ENCODE assay signal across 9 cellular contexts in genomic region chr17:79812969-79813825, GRCh38. TPM values are rescaled to one million over a fixed set of nuclear protein-coding genes. Genes with fewer than 3 reads are reported as not detected.
DNase-seq lines count a peak whose midpoint lies in the region; ATAC-seq and TF ChIP-seq lines count a peak whose summit lies in the region.
"Had no signal": no experiment of that assay in that cellular context is flagged by ENCODE, and none has a peak within 500 bp of the region (broad histone marks: within the 10 kb centered on the region; RNA-seq: fewer than 3 reads in every experiment).

No MANE protein-coding gene starts in this region.

- WGBS in mesenchymal stem cell: 0% methylated on average over 14 of the region's 102 CpGs

- no peak for TF ChIP-seq CTCF in BE2C (IDR thresholded peaks at IDR 0.05; ENCODE audit: low read depth, low read length)

- peak overlapping the region in 1 of 2 experiments; percentile 94 for H3K14ac ChIP-seq in mesenchymal stem cell (ENCODE audit: low read length in 2 of 2)

- H3K27ac Mint-ChIP-seq in IgD-negative memory B cell: peak overlapping the region; percentile 67 to 89 (median 81)
- no peak overlapping the region for H3K27ac Mint-ChIP-seq in activated CD8-positive, alpha-beta T cell treated with anti-CD3 and anti-CD28 coated beads, Interleukin-2, amount 10 ng/mL, durations not matched to agents 7 days and 5 days
- H3K27ac Mint-ChIP-seq in activated T-helper 1 cell treated with anti-CD3 and anti-CD28 coated beads, Interleukin-12 subunit alpha, Interleukin-12 subunit beta, Interleukin-2, Interleukin-4 antibody, amounts not matched to agents 30 ng/mL and 10 ng/mL and 1 ng/mL, durations not matched to agents 14 hours and 24 hours and 36 hours: no peak overlapping the region

- H3K36me3 ChIP-seq in BE2C: no peaks in the 10 kb centered on the region
- H3K36me3 ChIP-seq in mesenchymal stem cell (ENCODE audit: control insufficient read depth in 1 of 2, insufficient read depth in 2 of 2, low read depth in 1 of 2, low read length in 2 of 2): no peaks in the 10 kb centered on the region

- POLR2A ChIA-PET in activated CD8-positive, alpha-beta T cell treated with anti-CD3 and anti-CD28 coated beads, Interleukin-2, amount 10 ng/mL, durations not matched to agents 7 days and 5 days (lab: Charles Lee): interaction anchor here (0.7 to 1.7 kb wide), 4 partner anchors 9 to 26 kb away, joined by 3 to 11 read pairs (median 5); partner anchors contain the start of gene CBX4

- no peaks in the 10 kb centered on the region for H3K79me1 ChIP-seq in mesenchymal stem cell (replicated peaks; ENCODE audit: low read length, poor library complexity, severe bottlenecking)

- intact Hi-C loops in activated T-helper 1 cell treated with anti-CD3 and anti-CD28 coated beads, Interleukin-12 subunit alpha, Interleukin-12 subunit beta, Interleukin-2, Interleukin-4 antibody, amounts not matched to agents 30 ng/mL and 10 ng/mL and 1 ng/mL, durations not matched to agents 14 hours and 24 hours and 36 hours (cut with micrococcal nuclease): no loop called here

- H3K27ac ChIP-seq in mesenchymal stem cell (ENCODE audit: low read length, poor library complexity, severe bottlenecking): no peak overlapping the region

- peak overlapping the region; percentile 48 to 77 for H3K18ac ChIP-seq in mesenchymal stem cell (ENCODE audit: low read depth in 1 of 2, low read length in 2 of 2)

- peak overlapping the region; percentile 99 for H2BK120ac ChIP-seq in mesenchymal stem cell (ENCODE audit: low read depth, low read length)

- peaks cover 8 to 13% (median 12%) of the 10 kb centered on the region in 3 donors for H3K4me1 Mint-ChIP-seq in IgD-negative memory B cell
- H3K4me1 Mint-ChIP-seq in activated CD8-positive, alpha-beta T cell treated with anti-CD3 and anti-CD28 coated beads, Interleukin-2, amount 10 ng/mL, durations not matched to agents 7 days and 5 days (ENCODE audit: low read depth): peaks cover 39% of the 10 kb centered on the region
- H3K4me1 Mint-ChIP-seq in activated T-helper 1 cell treated with anti-CD3 and anti-CD28 coated beads, Interleukin-12 subunit alpha, Interleukin-12 subunit beta, Interleukin-2, Interleukin-4 antibody, amounts not matched to agents 30 ng/mL and 10 ng/mL and 1 ng/mL, durations not matched to agents 14 hours and 24 hours and 36 hours (ENCODE audit: low read depth): peaks cover 26% of the 10 kb centered on the region

- H4K8ac ChIP-seq in mesenchymal stem cell (ENCODE audit: low read length): peak overlapping the region; percentile 76

- no peak overlapping the region for H2BK5ac ChIP-seq in mesenchymal stem cell (ENCODE audit: low read depth, low read length, poor library complexity, severe bottlenecking)

- no peak overlapping the region for H2AK5ac ChIP-seq in mesenchymal stem cell (ENCODE audit: low read length, severe bottlenecking)

- H3K27me3 ChIP-seq in BE2C (no peaks in the 10 kb centered on the region), mesenchymal stem cell (ENCODE audit: control insufficient read depth in 1 of 2, insufficient read depth in 1 of 2, low read length in 2 of 2) (peaks cover 82 to 84% of the 10 kb centered on the region in 2 experiments)

- H3K23ac ChIP-seq in mesenchymal stem cell (ENCODE audit: low read length in 2 of 2): no peak overlapping the region

- CTCF ChIA-PET in activated CD8-positive, alpha-beta T cell treated with anti-CD3 and anti-CD28 coated beads, Interleukin-2, amount 10 ng/mL, durations not matched to agents 7 days and 5 days (lab: Charles Lee): interaction anchor here (1.0 to 10.5 kb wide), 7 partner anchors 10 to 267 kb away, joined by 3 to 94 read pairs (median 3); partner anchors contain the start of genes CBX4 and CBX8

- peaks cover 41% of the 10 kb centered on the region for H3K27me3 Mint-ChIP-seq in IgD-negative memory B cell
- peaks cover 61% of the 10 kb centered on the region for H3K27me3 Mint-ChIP-seq in activated CD8-positive, alpha-beta T cell treated with anti-CD3 and anti-CD28 coated beads, Interleukin-2, amount 10 ng/mL, durations not matched to agents 7 days and 5 days (ENCODE audit: low read depth)
- H3K27me3 Mint-ChIP-seq in activated T-helper 1 cell treated with anti-CD3 and anti-CD28 coated beads, Interleukin-12 subunit alpha, Interleukin-12 subunit beta, Interleukin-2, Interleukin-4 antibody, amounts not matched to agents 30 ng/mL and 10 ng/mL and 1 ng/mL, durations not matched to agents 14 hours and 24 hours and 36 hours (ENCODE audit: insufficient read depth): peaks cover 59% of the 10 kb centered on the region

- H3K9ac ChIP-seq in mesenchymal stem cell (ENCODE audit: low read length): no peak overlapping the region

- H3K4me1 ChIP-seq in BE2C (peaks cover 14% of the 10 kb centered on the region), mesenchymal stem cell (ENCODE audit: control insufficient read depth, insufficient read depth, low read depth, low read length) (peaks cover 43% of the 10 kb centered on the region)

- H2AFZ ChIP-seq in mesenchymal stem cell (ENCODE audit: low read depth, low read length): no peak overlapping the region

- H3K4me2 ChIP-seq in mesenchymal stem cell (ENCODE audit: low read length, poor library complexity, severe bottlenecking): peak overlapping the region; percentile 97

- peak overlapping the region in 1 of 2 experiments; percentile 21 for H2BK12ac ChIP-seq in mesenchymal stem cell (ENCODE audit: low read length in 2 of 2)

- ATAC-seq in activated CD8-positive, alpha-beta T cell treated with anti-CD3 and anti-CD28 coated beads, Interleukin-2, amount 10 ng/mL, durations not matched to agents 7 days and 5 days: no peak
- ATAC-seq in GM18511 (IDR thresholded peaks at IDR 0.05; ENCODE audit: unreplicated experiment) (no peak), GM19328 (IDR thresholded peaks at IDR 0.05; ENCODE audit: unreplicated experiment) (no peak)
- ATAC-seq: HCT116 had no signal

- H3K36me3 Mint-ChIP-seq in IgD-negative memory B cell: no peaks in the 10 kb centered on the region
- H3K36me3 Mint-ChIP-seq in activated CD8-positive, alpha-beta T cell treated with anti-CD3 and anti-CD28 coated beads, Interleukin-2, amount 10 ng/mL, durations not matched to agents 7 days and 5 days (ENCODE audit: low read depth): peaks cover 2% of the 10 kb centered on the region
- H3K36me3 Mint-ChIP-seq in activated T-helper 1 cell treated with anti-CD3 and anti-CD28 coated beads, Interleukin-12 subunit alpha, Interleukin-12 subunit beta, Interleukin-2, Interleukin-4 antibody, amounts not matched to agents 30 ng/mL and 10 ng/mL and 1 ng/mL, durations not matched to agents 14 hours and 24 hours and 36 hours (ENCODE audit: low read depth): no peaks in the 10 kb centered on the region

- peaks cover 0 to 4% (median 0%) of the 10 kb centered on the region in 3 donors for H3K9me3 Mint-ChIP-seq in IgD-negative memory B cell
- no peaks in the 10 kb centered on the region for H3K9me3 Mint-ChIP-seq in activated CD8-positive, alpha-beta T cell treated with anti-CD3 and anti-CD28 coated beads, Interleukin-2, amount 10 ng/mL, durations not matched to agents 7 days and 5 days (ENCODE audit: insufficient read depth)
- H3K9me3 Mint-ChIP-seq in activated T-helper 1 cell treated with anti-CD3 and anti-CD28 coated beads, Interleukin-12 subunit alpha, Interleukin-12 subunit beta, Interleukin-2, Interleukin-4 antibody, amounts not matched to agents 30 ng/mL and 10 ng/mL and 1 ng/mL, durations not matched to agents 14 hours and 24 hours and 36 hours: no peaks in the 10 kb centered on the region

- no peak overlapping the region for H3K4ac ChIP-seq in mesenchymal stem cell (ENCODE audit: low read depth in 1 of 2, low read length in 2 of 2)

- H3K4me3 ChIP-seq in BE2C (ENCODE audit: low read depth, low read length): peak overlapping the region; percentile 62
- peak overlapping the region in 1 of 2 experiments; percentile 51 for H3K4me3 ChIP-seq in mesenchymal stem cell (ENCODE audit: insufficient read depth in 1 of 2, low read depth in 1 of 2, low read length in 2 of 2)

- no peak overlapping the region for H4K91ac ChIP-seq in mesenchymal stem cell (ENCODE audit: low read length)

- H3K9me3 ChIP-seq in BE2C (no peaks in the 10 kb centered on the region), mesenchymal stem cell (ENCODE audit: control insufficient read depth, low read length) (no peaks in the 10 kb centered on the region)

- peak overlapping the region in 2 of 4 donors; percentile 85 to 88 for H3K4me3 Mint-ChIP-seq in IgD-negative memory B cell
- H3K4me3 Mint-ChIP-seq in activated CD8-positive, alpha-beta T cell treated with anti-CD3 and anti-CD28 coated beads, Interleukin-2, amount 10 ng/mL, durations not matched to agents 7 days and 5 days: peak overlapping the region; percentile 40
- H3K4me3 Mint-ChIP-seq in activated T-helper 1 cell treated with anti-CD3 and anti-CD28 coated beads, Interleukin-12 subunit alpha, Interleukin-12 subunit beta, Interleukin-2, Interleukin-4 antibody, amounts not matched to agents 30 ng/mL and 10 ng/mL and 1 ng/mL, durations not matched to agents 14 hours and 24 hours and 36 hours: no peak overlapping the region

- DNase-seq in BE2C (peak; percentile 71), mesenchymal stem cell (no peak), CD1c-positive myeloid dendritic cell (ENCODE audit: extremely low spot score) (no peak)
- DNase-seq in activated CD8-positive, alpha-beta T cell treated with anti-CD3 and anti-CD28 coated beads, Interleukin-2, amount 10 ng/mL, durations not matched to agents 7 days and 5 days: no peak
- DNase-seq in activated T-helper 1 cell treated with anti-CD3 and anti-CD28 coated beads, Interleukin-12 subunit alpha, Interleukin-12 subunit beta, Interleukin-2, Interleukin-4 antibody, amounts not matched to agents 30 ng/mL and 10 ng/mL and 1 ng/mL, durations not matched to agents 14 hours and 24 hours and 36 hours (ENCODE audit: low spot score): no peak

- H2BK15ac ChIP-seq in mesenchymal stem cell (ENCODE audit: low read depth, poor library complexity, severe bottlenecking): peak overlapping the region; percentile 99

RNA-seq across cellular contexts. Expression of gene CBX8, which starts 16.3 kb away (rescaled TPM):
- 54.5 TPM for polyA plus RNA-seq in BE2C (2012; ENCODE audit: insufficient read depth, insufficient read length, low read depth)
- polyA plus RNA-seq in IgD-negative memory B cell: 3.2 TPM
- total RNA-seq in activated CD8-positive, alpha-beta T cell treated with anti-CD3 and anti-CD28 coated beads, Interleukin-2, amount 10 ng/mL, durations not matched to agents 7 days and 5 days: 1 to 10 TPM; 8.6 to 9.4 TPM
- 2.9 TPM for polyA plus RNA-seq in mesenchymal stem cell (2013, experiment 1 of 2)
- 2.8 TPM for polyA plus RNA-seq in mesenchymal stem cell (2013, experiment 2 of 2)
- 6.2 and 6.6 TPM in 2 replicates for total RNA-seq in activated T-helper 1 cell treated with anti-CD3 and anti-CD28 coated beads, Interleukin-12 subunit alpha, Interleukin-12 subunit beta, Interleukin-2, Interleukin-4 antibody, amounts not matched to agents 30 ng/mL and 10 ng/mL and 1 ng/mL, durations not matched to agents 14 hours and 24 hours and 36 hours

RNA-seq across cellular contexts. Expression of gene CBX4, which starts 26.0 kb away (rescaled TPM):
- 226 TPM for polyA plus RNA-seq in BE2C (2012; ENCODE audit: insufficient read depth, insufficient read length, low read depth)
- polyA plus RNA-seq in IgD-negative memory B cell: 4.1 TPM
- total RNA-seq in activated CD8-positive, alpha-beta T cell treated with anti-CD3 and anti-CD28 coated beads, Interleukin-2, amount 10 ng/mL, durations not matched to agents 7 days and 5 days: 10 to 100 TPM; 50.3 to 57.2 TPM
- 21.6 TPM for polyA plus RNA-seq in mesenchymal stem cell (2013, experiment 1 of 2)
- 21.8 TPM for polyA plus RNA-seq in mesenchymal stem cell (2013, experiment 2 of 2)
- 22.4 and 23.8 TPM in 2 replicates for total RNA-seq in activated T-helper 1 cell treated with anti-CD3 and anti-CD28 coated beads, Interleukin-12 subunit alpha, Interleukin-12 subunit beta, Interleukin-2, Interleukin-4 antibody, amounts not matched to agents 30 ng/mL and 10 ng/mL and 1 ng/mL, durations not matched to agents 14 hours and 24 hours and 36 hours

RNA-seq across cellular contexts. Expression of gene CBX2, which starts 35.2 kb away (rescaled TPM):
- polyA plus RNA-seq in BE2C (2012; ENCODE audit: insufficient read depth, insufficient read length, low read depth): 46.9 TPM
- 0.26 TPM for polyA plus RNA-seq in IgD-negative memory B cell
- total RNA-seq in activated CD8-positive, alpha-beta T cell treated with anti-CD3 and anti-CD28 coated beads, Interleukin-2, amount 10 ng/mL, durations not matched to agents 7 days and 5 days: 10 to 100 TPM; 16.2 to 16.5 TPM
- 2.2 TPM for polyA plus RNA-seq in mesenchymal stem cell (2013, experiment 1 of 2)
- 1.9 TPM for polyA plus RNA-seq in mesenchymal stem cell (2013, experiment 2 of 2)
- 4.7 and 5.1 TPM in 2 replicates for total RNA-seq in activated T-helper 1 cell treated with anti-CD3 and anti-CD28 coated beads, Interleukin-12 subunit alpha, Interleukin-12 subunit beta, Interleukin-2, Interleukin-4 antibody, amounts not matched to agents 30 ng/mL and 10 ng/mL and 1 ng/mL, durations not matched to agents 14 hours and 24 hours and 36 hours

Comparison
In these comparisons a context has a peak if more than half of its experiments do, and no peak if none do; other contexts are left out.
1. H3K27ac Mint-ChIP-seq: peak in IgD-negative memory B cell (3 of 3); none in activated CD8-positive, alpha-beta T cell treated with anti-CD3 and anti-CD28 coated beads, Interleukin-2, amount 10 ng/mL, durations not matched to agents 7 days and 5 days (single experiment) and activated T-helper 1 cell treated with anti-CD3 and anti-CD28 coated beads, Interleukin-12 subunit alpha, Interleukin-12 subunit beta, Interleukin-2, Interleukin-4 antibody, amounts not matched to agents 30 ng/mL and 10 ng/mL and 1 ng/mL, durations not matched to agents 14 hours and 24 hours and 36 hours (single experiment).